16 cellular contexts compared by ENCODE assay signal in genomic region chr19:6828306-6828697, GRCh38. TPM values are rescaled to one million over a fixed set of nuclear protein-coding genes. Genes with fewer than 3 reads are reported as not detected.
A peak's percentile ranks its signal among the peaks of the same experiment; 100 is the strongest.
DNase-seq lines count a peak whose midpoint lies in the region; ATAC-seq, FAIRE-seq and TF ChIP-seq lines count a peak whose summit lies in the region.
"Had no signal": no experiment of that assay in that cellular context is flagged by ENCODE, and none has a peak within 500 bp of the region (broad histone marks: within the 10 kb centered on the region; RNA-seq: fewer than 3 reads in every experiment).

No MANE protein-coding gene starts in this region.

- no peaks in the 10 kb centered on the region for H3K9me3 ChIP-seq in RWPE2 (ENCODE audit: severe bottlenecking)
- H3K9me3 ChIP-seq in iPS-15b (ENCODE audit: control insufficient read depth, insufficient read depth, low read length): no peaks in the 10 kb centered on the region
- H3K9me3 ChIP-seq in effector memory CD4-positive, alpha-beta T cell (ENCODE audit: control insufficient read depth, low read length): no peaks in the 10 kb centered on the region
- H3K9me3 ChIP-seq in stomach: no peaks in the 10 kb centered on the region
- H3K9me3 ChIP-seq in hepatocyte (ENCODE audit: low read depth): no peaks in the 10 kb centered on the region
- H3K9me3 ChIP-seq in heart right ventricle: peaks cover 0 to 3% (median 0%) of the 10 kb centered on the region in 11 donors
- H3K9me3 ChIP-seq: HAP-1 had no signal

- no peak overlapping the region for H3K9ac ChIP-seq in iPS-15b (ENCODE audit: low read depth, low read length)

- TF ChIP-seq CTCF in RWPE2 (IDR thresholded peaks at IDR 0.05; ENCODE audit: poor library complexity, severe bottlenecking) (no peak), stomach (IDR thresholded peaks at IDR 0.05) (no peak), hepatocyte (IDR thresholded peaks at IDR 0.05; ENCODE audit: poor library complexity) (no peak), heart right ventricle (IDR thresholded peaks at IDR 0.05) (no peak)

- H3K4me2 ChIP-seq in hepatocyte: no peak overlapping the region

- H3K4me1 ChIP-seq in RWPE2 (ENCODE audit: insufficient read depth, poor library complexity, severe bottlenecking) (peaks cover 10% of the 10 kb centered on the region), iPS-15b (ENCODE audit: control insufficient read depth, insufficient read depth, low read length) (no peaks in the 10 kb centered on the region), stomach (no peaks in the 10 kb centered on the region), hepatocyte (ENCODE audit: insufficient read depth) (no peaks in the 10 kb centered on the region), heart right ventricle (peaks cover 0 to 10% (median 0%) of the 10 kb centered on the region in 9 donors)
- H3K4me1 ChIP-seq in effector memory CD4-positive, alpha-beta T cell (ENCODE audit: control insufficient read depth, insufficient read depth, low read length, poor library complexity, severe bottlenecking): no peaks in the 10 kb centered on the region
- H3K4me1 ChIP-seq: HAP-1 had no signal

- no peaks in the 10 kb centered on the region for H4K20me1 ChIP-seq in hepatocyte (ENCODE audit: insufficient read depth, poor library complexity, severe bottlenecking)

- no peak for TF ChIP-seq EP300 in stomach (IDR thresholded peaks at IDR 0.05)

- ATAC-seq in RWPE2 (ENCODE audit: low read depth): peak; percentile 93
- no peak for ATAC-seq in heart right ventricle

- H3K4me3 ChIP-seq in RWPE2 (ENCODE audit: severe bottlenecking) (no peak overlapping the region), iPS-15b (ENCODE audit: low read depth, low read length) (peak overlapping the region; percentile 59), stomach (no peak overlapping the region), hepatocyte (no peak overlapping the region), heart right ventricle (no peak overlapping the region)
- no peak overlapping the region for H3K4me3 ChIP-seq in effector memory CD4-positive, alpha-beta T cell (ENCODE audit: insufficient read depth, low read depth, low read length, poor library complexity, severe bottlenecking)
- H3K4me3 ChIP-seq: HAP-1, SK-N-MC had no signal

- no peak overlapping the region for H2AFZ ChIP-seq in hepatocyte

- H3K27me3 ChIP-seq in RWPE2 (ENCODE audit: insufficient read depth, poor library complexity, severe bottlenecking): no peaks in the 10 kb centered on the region
- H3K27me3 ChIP-seq in iPS-15b (ENCODE audit: control insufficient read depth, insufficient read depth, low read length): no peaks in the 10 kb centered on the region
- no peaks in the 10 kb centered on the region for H3K27me3 ChIP-seq in effector memory CD4-positive, alpha-beta T cell (replicated peaks; ENCODE audit: control insufficient read depth, insufficient read depth, low read length, poor library complexity, severe bottlenecking)
- H3K27me3 ChIP-seq in stomach: peaks cover 0 to 33% (median 0%) of the 10 kb centered on the region in 3 donors
- no peaks in the 10 kb centered on the region for H3K27me3 ChIP-seq in hepatocyte
- peaks cover 0 to 30% (median 14%) of the 10 kb centered on the region in 7 donors for H3K27me3 ChIP-seq in heart right ventricle
- H3K27me3 ChIP-seq: brain microvascular endothelial cell had no signal

- no peaks in the 10 kb centered on the region for H3K9me2 ChIP-seq in hepatocyte (replicated peaks; ENCODE audit: insufficient read depth)

- no peaks in the 10 kb centered on the region for H3K79me2 ChIP-seq in hepatocyte

- peak; percentile 74 for FAIRE-seq in H54 (lab: Jason Lieb, UNC)
- FAIRE-seq: endothelial cell of umbilical vein had no signal

- DNase-seq in 8988T: peak; percentile 66
- DNase-seq in H54 (ENCODE audit: insufficient read length, low spot score): peak; percentile 98
- DNase-seq in RWPE2 (ENCODE audit: low spot score): peak; percentile 90
- no peak for DNase-seq in effector memory CD4-positive, alpha-beta T cell
- DNase-seq in stomach: no peak
- DNase-seq in hepatocyte (ENCODE audit: low spot score): no peak
- no peak for DNase-seq in heart right ventricle
- DNase-seq: brain microvascular endothelial cell, NCI-H1105 treated with DMSO at 0.1 percent for 48 hours, NCI-H69 had no signal

- WGBS in stomach, 5 donors: 42 to 52% (median 50%) methylated on average over 11 to 14 of the region's 14 CpGs
- WGBS in hepatocyte (ENCODE audit: low lambda C conversion rate, missing lambda C conversion rate): 79% methylated on average over 12 of the region's 14 CpGs
- 39 to 45% methylated on average over 14 of the region's 14 CpGs for WGBS in heart right ventricle, 2 donors

- TF ChIP-seq POLR2A in H54 (IDR thresholded peaks at IDR 0.05; ENCODE audit: low read depth, low read length) (no peak), stomach (IDR thresholded peaks at IDR 0.05) (no peak)

- no peaks in the 10 kb centered on the region for H3K36me3 ChIP-seq in RWPE2 (ENCODE audit: low read depth)
- no peaks in the 10 kb centered on the region for H3K36me3 ChIP-seq in iPS-15b (ENCODE audit: control insufficient read depth, insufficient read depth, low read length)
- H3K36me3 ChIP-seq in effector memory CD4-positive, alpha-beta T cell (ENCODE audit: control insufficient read depth, insufficient read depth, low read length): peaks cover 83% of the 10 kb centered on the region
- H3K36me3 ChIP-seq in stomach: peaks cover 0 to 46% (median 6%) of the 10 kb centered on the region in 4 donors
- no peaks in the 10 kb centered on the region for H3K36me3 ChIP-seq in hepatocyte (replicated peaks; ENCODE audit: insufficient read depth, low read depth)
- H3K36me3 ChIP-seq in heart right ventricle: peaks cover 0 to 98% (median 0%) of the 10 kb centered on the region in 9 donors
- H3K36me3 ChIP-seq: brain microvascular endothelial cell, HAP-1 had no signal

- intact Hi-C loops in stomach (cut with DNase I; ENCODE audit: low total_unique reads): no loop called here
- intact Hi-C loops in heart right ventricle (cut with DNase I): no loop called here

- no peak overlapping the region for H3K27ac ChIP-seq in RWPE2 (ENCODE audit: poor library complexity, severe bottlenecking)
- H3K27ac ChIP-seq in effector memory CD4-positive, alpha-beta T cell (ENCODE audit: insufficient read depth, low read length, poor library complexity, severe bottlenecking): no peak overlapping the region
- H3K27ac ChIP-seq in stomach: no peak overlapping the region
- H3K27ac ChIP-seq in hepatocyte: no peak overlapping the region
- no peak overlapping the region for H3K27ac ChIP-seq in heart right ventricle
- H3K27ac ChIP-seq: brain microvascular endothelial cell, SK-N-MC had no signal

RNA-seq across cellular contexts. Expression of gene VAV1, which starts 55.8 kb away (rescaled TPM):
- total RNA-seq in stomach: 100 to 1,000 TPM in 1 of 5 donors, 1 to 10 TPM in 4; 2.2 to 130 (median 4.4) TPM
- 1 to 10 TPM; 1.7 to 3.7 (median 3.6) TPM for polyA plus RNA-seq in stomach
- 0.23 and 0.32 TPM in 2 replicates for total RNA-seq in hepatocyte
- not detected in 2 replicates for polyA plus RNA-seq in hepatocyte
- total RNA-seq in heart right ventricle: 10 to 100 TPM in 1 of 10 donors, 1 to 10 TPM in 6, under 1 TPM in 3; 0.45 to 11.0 (median 1.4) TPM
- polyA plus RNA-seq in heart right ventricle: 1 to 10 TPM in 1 of 2 donors, under 1 TPM in 1; 0.70 to 1.3 TPM
- total RNA-seq: endothelial cell of umbilical vein, G401 had no signal
- polyA plus RNA-seq: endothelial cell of umbilical vein had no signal

RNA-seq across cellular contexts. Expression of gene ADGRE1, which starts 59.1 kb away (rescaled TPM):
- total RNA-seq in stomach (1 to 10 TPM in 1 of 5 donors, under 1 TPM in 1, not detected in 3; 0.37 to 5.8 TPM), hepatocyte (not detected in 2 replicates), heart right ventricle (1 to 10 TPM in 1 of 10 donors, under 1 TPM in 7, not detected in 2; 0.10 to 4.8 (median 0.23) TPM)
- polyA plus RNA-seq in stomach (under 1 TPM in 2 of 3 donors, not detected in 1; 0.30 to 0.44 TPM), hepatocyte (not detected in 2 replicates), heart right ventricle (under 1 TPM in 1 of 2 donors, not detected in 1; 0.09 TPM)
- total RNA-seq: B cell, endothelial cell of umbilical vein, G401 had no signal
- polyA plus RNA-seq: endothelial cell of umbilical vein had no signal

Comparison
In these comparisons a context has a peak if more than half of its experiments do, and no peak if none do; other contexts are left out.
1. DNase-seq: peak in 8988T (single experiment), H54 (single experiment) and RWPE2 (single experiment); none in effector memory CD4-positive, alpha-beta T cell (0 of 3), stomach (single experiment), hepatocyte (single experiment) and heart right ventricle (0 of 2).